Comparison of ENCODE assay signal across 24 cellular contexts in genomic region chr13:90752070-90752469, GRCh38.
"Had no signal": no experiment of that assay in that cellular context is flagged by ENCODE, and none has a peak within 500 bp of the region (broad histone marks: within the 10 kb centered on the region; RNA-seq: fewer than 3 reads in every experiment).

No MANE protein-coding gene starts in this region.

- H3K4me1 ChIP-seq: esophagus muscularis mucosa, gastrocnemius medialis, heart right ventricle, left lung, lower lobe of right lung had no signal

- H3K27me3 ChIP-seq: gastrocnemius medialis, heart right ventricle, left lung had no signal

- FAIRE-seq: colon, endothelial cell of umbilical vein, islet of Langerhans, keratinocyte had no signal

- H3K27ac ChIP-seq: coronary artery, dorsolateral prefrontal cortex, esophagus muscularis mucosa, gastrocnemius medialis, heart right ventricle, left lung, lower lobe of right lung had no signal

- H3K36me3 ChIP-seq: esophagus muscularis mucosa, gastrocnemius medialis, heart right ventricle, left lung, lower lobe of right lung had no signal

- ATAC-seq: gastrocnemius medialis, heart right ventricle, left cardiac atrium, left lung, left ventricle myocardium superior, lower lobe of right lung, mucosa of descending colon had no signal

- H3K9me3 ChIP-seq: esophagus muscularis mucosa, gastrocnemius medialis, heart right ventricle, left lung, lower lobe of right lung, mucosa of descending colon had no signal

- H3K4me3 ChIP-seq: coronary artery, dorsolateral prefrontal cortex, esophagus muscularis mucosa, gastrocnemius medialis, heart right ventricle, left lung, lower lobe of right lung, mucosa of descending colon had no signal

- DNase-seq: dermis blood vessel endothelial cell; dorsolateral prefrontal cortex; effector CD4-positive, alpha-beta T cell; effector memory CD4-positive, alpha-beta T cell; foreskin fibroblast; foreskin melanocyte; gastrocnemius medialis; glutamatergic neuron; head of caudate nucleus; heart right ventricle; hippocampal formation; left cardiac atrium; left lung; left ventricle myocardium superior; lower lobe of right lung; mesenchymal stem cell; mucosa of descending colon; naive B cell had no signal
